8 cellular contexts compared by ENCODE assay signal in the genomic region with DNA sequence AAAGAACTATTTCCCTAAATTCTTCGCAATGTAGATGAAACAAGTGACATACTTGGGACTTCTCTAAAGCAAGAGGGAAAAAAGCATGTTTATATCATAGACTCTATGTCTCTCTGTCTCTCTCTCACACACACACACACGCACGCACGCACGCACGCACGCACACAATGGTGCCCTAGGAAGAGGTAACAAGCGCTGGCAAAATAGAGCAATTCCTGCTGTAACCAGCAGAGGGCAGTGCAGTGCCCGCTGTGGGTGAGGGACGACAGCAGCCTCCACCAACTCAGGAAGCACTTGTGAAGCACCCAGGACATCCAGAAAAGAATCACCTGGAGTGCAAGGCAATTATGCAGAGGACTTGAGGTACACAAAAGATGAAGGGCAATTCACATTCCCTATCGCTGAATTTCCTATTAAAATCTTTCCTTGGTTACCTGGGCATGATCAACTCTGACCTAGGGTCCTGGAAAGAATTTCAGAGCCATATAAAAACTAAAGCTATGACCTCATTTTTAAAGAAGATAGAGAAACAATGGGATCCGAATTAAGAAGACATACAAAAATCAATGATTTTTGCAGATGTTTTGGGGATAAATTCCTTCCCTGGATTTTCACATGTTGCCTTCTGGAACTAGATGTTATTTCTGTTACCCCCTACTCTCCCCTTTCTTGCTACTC.
DNase-seq lines count a peak whose midpoint lies in the region; ATAC-seq, FAIRE-seq and TF ChIP-seq lines count a peak whose summit lies in the region.

No MANE protein-coding gene starts in this region.

- no peak overlapping the region for H2BK20ac ChIP-seq in H1 (ENCODE audit: low read length)

- no peak overlapping the region for H4K5ac ChIP-seq in H1 (ENCODE audit: insufficient read length, low read depth, low read length)

- no peaks in the 10 kb centered on the region for H3K36me3 ChIP-seq in H1 (ENCODE audit: control insufficient read depth in 2 of 4, insufficient read depth in 4 of 4, low read length in 3 of 4)
- no peaks in the 10 kb centered on the region for H3K36me3 ChIP-seq in naive thymus-derived CD4-positive, alpha-beta T cell (ENCODE audit: control insufficient read depth in 2 of 3, insufficient read depth in 3 of 3, low read length in 3 of 3)

- no peak overlapping the region for H3K4ac ChIP-seq in H1 (replicated peaks; ENCODE audit: insufficient read length, low read depth, low read length)

- no peak overlapping the region for H2BK120ac ChIP-seq in H1 (replicated peaks; ENCODE audit: low read depth, low read length)

- H2BK5ac ChIP-seq in H1 (ENCODE audit: low read depth, low read length) = no peak overlapping the region

- no peak overlapping the region for H3K56ac ChIP-seq in H1 (replicated peaks; ENCODE audit: insufficient read length, low read depth, low read length)

- no peak overlapping the region for H3K23ac ChIP-seq in H1 (ENCODE audit: insufficient read length)

- no peaks in the 10 kb centered on the region; a peak in 1 of 7 replicates for H3K27me3 ChIP-seq in H1 (replicated peaks in 1 of 4; ENCODE audit: control insufficient read depth in 3 of 4, extremely low read depth in 1 of 4, insufficient read depth in 3 of 4, low read length in 3 of 4)
- no peaks in the 10 kb centered on the region for H3K27me3 ChIP-seq in naive thymus-derived CD4-positive, alpha-beta T cell (ENCODE audit: control insufficient read depth in 2 of 2, insufficient read depth in 2 of 2, low read length in 2 of 2)

- peaks cover 0 to 6% (median 0%) of the 10 kb centered on the region in 5 donors for H3K27me3 Mint-ChIP-seq in naive thymus-derived CD4-positive, alpha-beta T cell

- H3K4me1 Mint-ChIP-seq in naive thymus-derived CD4-positive, alpha-beta T cell = peaks cover 0 to 12% (median 0%) of the 10 kb centered on the region in 7 donors

- no peaks in the 10 kb centered on the region for H4K20me1 ChIP-seq in H1 (replicated peaks in 1 of 2; ENCODE audit: control insufficient read depth in 1 of 2, insufficient read depth in 2 of 2, low read length in 2 of 2)

- H3K4me3 ChIP-seq in H1 (ENCODE audit: extremely low read depth in 1 of 4, insufficient read depth in 2 of 4, low read depth in 3 of 4, low read length in 4 of 4) = no peak overlapping the region
- H3K4me3 ChIP-seq in naive thymus-derived CD4-positive, alpha-beta T cell (ENCODE audit: low read length) = no peak overlapping the region

- TF ChIP-seq CTCF in H1 (IDR thresholded peaks at IDR 0.05; ENCODE audit: control extremely low read depth in 1 of 3, insufficient read depth in 1 of 3, low read depth in 1 of 3, low read length in 3 of 3) = peak; percentile 88 to 97 (median 94)

- 27% methylated on average over 12 of the region's 12 CpGs; no CpG with 5 or more reads in 1 of the 2 experiments for WGBS in H1 (ENCODE audit: extremely low coverage in 1 of 2, insufficient coverage in 1 of 2, insufficient read length in 1 of 2, insufficient replicate concordance in 2 of 2, low coverage in 1 of 2, low lambda C conversion rate in 2 of 2, missing lambda C conversion rate in 1 of 2), 2 experiments

- H3K23me2 ChIP-seq in H1 (ENCODE audit: low read depth, low read length) = no peaks in the 10 kb centered on the region

- H2BK12ac ChIP-seq in H1 (ENCODE audit: low read depth, low read length) = no peak overlapping the region

- H3K14ac ChIP-seq in H1 (ENCODE audit: insufficient read length) = no peak overlapping the region

- no peak overlapping the region for H4K91ac ChIP-seq in H1 (replicated peaks; ENCODE audit: insufficient read length, low read length)

- peaks cover 0 to 3% (median 0%) of the 10 kb centered on the region in 11 donors for H3K9me3 Mint-ChIP-seq in naive thymus-derived CD4-positive, alpha-beta T cell

- DNase-seq in CD1c-positive myeloid dendritic cell (ENCODE audit: extremely low spot score) = peak; percentile 56
- DNase-seq in GM19239 (ENCODE audit: insufficient read length, low spot score) = peak; percentile 56
- DNase-seq in NCI-H226 = peak; percentile 20
- peak; percentile 25 to 31 for DNase-seq in activated CD4-positive, alpha-beta T cell treated with anti-CD3 and anti-CD28 coated beads, Interleukin-2, amount 50 U/mL, for 4 hours
- DNase-seq in H1 (ENCODE audit: low read depth in 1 of 2, low spot score in 2 of 2) = peak; percentile 39 to 95
- DNase-seq in naive thymus-derived CD4-positive, alpha-beta T cell = peak; percentile 13 to 63 (median 35)
- peak; percentile 3 for DNase-seq in stimulated activated naive CD4-positive, alpha-beta T cell treated with Interleukin-2 at 50 U/mL for 16 hours (lab: John Stamatoyannopoulos, UW)

- H3K4me1 ChIP-seq in H1 (replicated peaks in 1 of 4; ENCODE audit: control insufficient read depth in 3 of 4, insufficient read depth in 4 of 4, low read length in 3 of 4) = no peaks in the 10 kb centered on the region
- H3K4me1 ChIP-seq in naive thymus-derived CD4-positive, alpha-beta T cell (ENCODE audit: control insufficient read depth in 2 of 2, insufficient read depth in 2 of 2, low read length in 2 of 2) = no peaks in the 10 kb centered on the region

- no peak overlapping the region for H2AK5ac ChIP-seq in H1 (ENCODE audit: low read depth, low read length)

- no peaks in the 10 kb centered on the region for H3K79me1 ChIP-seq in H1 (ENCODE audit: low read depth, low read length)

- no peak for TF ChIP-seq EP300 in H1 (IDR thresholded peaks at IDR 0.05; ENCODE audit: borderline replicate concordance in 1 of 2, low read depth in 2 of 2, low read length in 2 of 2)

- CTCF ChIA-PET in H1 (lab: Charles Lee; ENCODE audit: partially characterized antibody) = interaction anchor here (0.7 to 3.1 kb wide), 14 partner anchors 8 to 508 kb away, joined by 3 to 18 read pairs (median 4); no protein-coding TSS in a partner anchor
- CTCF ChIA-PET in naive thymus-derived CD4-positive, alpha-beta T cell (lab: Charles Lee) = interaction anchor here (1.2 kb wide), 1 partner anchor 107 kb away, joined by 3 read pairs; no protein-coding TSS in a partner anchor

- peak; percentile 87 for ATAC-seq in HG03196 (IDR thresholded peaks at IDR 0.05; ENCODE audit: unreplicated experiment)
- peak; percentile 91 for ATAC-seq in naive thymus-derived CD4-positive, alpha-beta T cell

- H3K9ac ChIP-seq in H1 (replicated peaks in 1 of 4; ENCODE audit: extremely low read depth in 1 of 4, low read depth in 3 of 4, low read length in 3 of 4) = no peak overlapping the region

- H3K36me3 Mint-ChIP-seq in naive thymus-derived CD4-positive, alpha-beta T cell = no peaks in the 10 kb centered on the region

- H2AFZ ChIP-seq in H1 (ENCODE audit: low read length) = 0 out of 2 replicates have a peak overlapping the region, but pooled peaks have one; percentile 5

- no peak overlapping the region for H2BK15ac ChIP-seq in H1 (ENCODE audit: low read length)

- no peaks in the 10 kb centered on the region for H3K79me2 ChIP-seq in H1 (ENCODE audit: control insufficient read depth in 1 of 2, insufficient read depth in 2 of 2, low read length in 2 of 2)

- FAIRE-seq in GM19239 (lab: Jason Lieb, UNC) = peak; percentile 90
- peak; percentile 60 for FAIRE-seq in H1 (lab: Jason Lieb, UNC)

- peak; percentile 75 to 80 for TF ChIP-seq RAD21 in H1 (IDR thresholded peaks at IDR 0.05 in 1 of 2, conservative IDR thresholded peaks at IDR 0.05 in 1 of 2; ENCODE audit: low read depth in 2 of 2, low read length in 2 of 2)

- POLR2A ChIA-PET in H1 (lab: Charles Lee; ENCODE audit: partially characterized antibody) = interaction anchor here (0.6 to 1.2 kb wide), 2 partner anchors 65 to 1198 kb away, joined by 4 read pairs; no protein-coding TSS in a partner anchor
- POLR2A ChIA-PET in naive thymus-derived CD4-positive, alpha-beta T cell (lab: Charles Lee) = no interaction called here

- H3K4me2 ChIP-seq in H1 (ENCODE audit: insufficient read depth in 1 of 2, low read depth in 2 of 2, low read length in 2 of 2) = no peak overlapping the region

- no peak overlapping the region for H3K27ac Mint-ChIP-seq in naive thymus-derived CD4-positive, alpha-beta T cell

- H3K27ac ChIP-seq in H1 (ENCODE audit: low read depth, low read length) = no peak overlapping the region
- H3K27ac ChIP-seq in naive thymus-derived CD4-positive, alpha-beta T cell (ENCODE audit: low read depth, low read length) = no peak overlapping the region

- no peak overlapping the region for H3K18ac ChIP-seq in H1 (ENCODE audit: extremely low read depth, low read length)

- no peak overlapping the region for H4K8ac ChIP-seq in H1 (ENCODE audit: extremely low read depth, insufficient read depth, low read length)

- peak overlapping the region in 1 of 10 donors; percentile 32 for H3K4me3 Mint-ChIP-seq in naive thymus-derived CD4-positive, alpha-beta T cell

- intact Hi-C loops in naive thymus-derived CD4-positive, alpha-beta T cell (cut with micrococcal nuclease) = loop anchor here (2.0 to 5.0 kb wide), 2 partner anchors 133 to 134 kb away; no protein-coding TSS in a partner anchor

- no peaks in the 10 kb centered on the region for H3K9me3 ChIP-seq in H1 (ENCODE audit: insufficient read depth in 2 of 2, low read depth in 1 of 2, low read length in 1 of 2)
- H3K9me3 ChIP-seq in naive thymus-derived CD4-positive, alpha-beta T cell (ENCODE audit: control insufficient read depth in 2 of 3, low read length in 3 of 3) = no peaks in the 10 kb centered on the region

- no peak for TF ChIP-seq POLR2A in H1 (IDR thresholded peaks at IDR 0.05; ENCODE audit: control extremely low read depth in 1 of 2, low read depth in 2 of 2, low read length in 2 of 2)

TF ChIP-seq in H1, 55 proteins besides CTCF, POLR2A, EP300 and RAD21:
- TF ChIP-seq YY1 (IDR thresholded peaks at IDR 0.05; ENCODE audit: low read depth, low read length) (peak; percentile 60; the same call in 1 of the 2 replicates), ZNF274 (IDR thresholded peaks at IDR 0.05; ENCODE audit: borderline replicate concordance, extremely low read depth, low read length) (no peak), CREB1 (IDR thresholded peaks at IDR 0.05) (peak; percentile 45; the same call in 1 of the 2 replicates)

Comparison
In these comparisons a context has a peak if more than half of its experiments do, and no peak if none do; other contexts are left out.
1. DNase-seq: peak in every context shown above with its lines; median percentile 67 in H1; 56 in CD1c-positive myeloid dendritic cell; 56 in GM19239; 35 in naive thymus-derived CD4-positive, alpha-beta T cell; 28 in activated CD4-positive, alpha-beta T cell treated with anti-CD3 and anti-CD28 coated beads, Interleukin-2, amount 50 U/mL, for 4 hours; 20 in NCI-H226; 3 in stimulated activated naive CD4-positive, alpha-beta T cell treated with Interleukin-2 at 50 U/mL for 16 hours.